1 cellular context compared by ENCODE assay signal in the genomic region with DNA sequence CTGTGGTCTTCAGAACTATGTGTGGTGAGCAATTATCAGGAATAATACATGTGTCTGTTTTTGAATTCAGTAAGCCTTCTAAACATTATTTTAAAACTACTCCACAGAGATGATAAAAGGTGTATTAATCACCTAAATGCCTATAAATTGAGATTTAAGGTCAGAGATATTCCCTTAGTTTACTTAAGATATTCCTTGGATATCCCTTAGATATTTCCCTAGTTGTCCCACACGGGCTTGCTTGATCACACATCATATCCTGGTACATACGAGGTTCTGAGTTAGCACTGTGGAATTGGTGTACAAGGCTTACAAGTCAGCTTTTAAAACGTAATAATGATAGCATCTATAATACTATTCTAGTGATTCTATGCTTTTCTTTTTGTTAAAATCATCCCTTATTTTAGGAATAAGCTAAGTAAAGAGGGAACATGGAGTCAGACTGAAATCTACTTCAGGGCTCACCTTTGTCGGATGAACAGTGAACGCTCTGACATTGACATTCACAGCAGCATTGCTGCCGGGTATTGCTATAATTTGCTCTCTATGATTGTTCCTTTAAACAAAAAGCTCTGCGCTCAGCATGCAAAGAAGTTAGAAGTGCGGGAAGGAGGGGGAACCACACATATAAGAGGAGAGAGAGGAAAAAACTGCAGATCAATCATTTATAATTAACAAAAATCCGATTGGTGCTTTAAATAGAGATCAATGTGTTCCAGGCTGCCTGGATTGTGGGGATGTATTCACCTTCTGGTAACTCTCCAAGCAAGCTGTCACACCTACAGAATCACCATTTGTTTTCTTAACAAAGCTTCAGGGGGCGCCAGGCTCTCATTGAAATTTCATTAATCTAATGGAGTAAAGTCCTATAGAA.
TF ChIP-seq lines count a peak whose summit lies in the region.

No MANE protein-coding gene starts in this region.

TF ChIP-seq in neural cell, 6 proteins besides CTCF, POLR2A, EP300 and RAD21:
- peak; percentile 23 for TF ChIP-seq MXI1 (conservative IDR thresholded peaks at IDR 0.05; ENCODE audit: poor library complexity, severe bottlenecking)
- TF ChIP-seq, protein P1, sequence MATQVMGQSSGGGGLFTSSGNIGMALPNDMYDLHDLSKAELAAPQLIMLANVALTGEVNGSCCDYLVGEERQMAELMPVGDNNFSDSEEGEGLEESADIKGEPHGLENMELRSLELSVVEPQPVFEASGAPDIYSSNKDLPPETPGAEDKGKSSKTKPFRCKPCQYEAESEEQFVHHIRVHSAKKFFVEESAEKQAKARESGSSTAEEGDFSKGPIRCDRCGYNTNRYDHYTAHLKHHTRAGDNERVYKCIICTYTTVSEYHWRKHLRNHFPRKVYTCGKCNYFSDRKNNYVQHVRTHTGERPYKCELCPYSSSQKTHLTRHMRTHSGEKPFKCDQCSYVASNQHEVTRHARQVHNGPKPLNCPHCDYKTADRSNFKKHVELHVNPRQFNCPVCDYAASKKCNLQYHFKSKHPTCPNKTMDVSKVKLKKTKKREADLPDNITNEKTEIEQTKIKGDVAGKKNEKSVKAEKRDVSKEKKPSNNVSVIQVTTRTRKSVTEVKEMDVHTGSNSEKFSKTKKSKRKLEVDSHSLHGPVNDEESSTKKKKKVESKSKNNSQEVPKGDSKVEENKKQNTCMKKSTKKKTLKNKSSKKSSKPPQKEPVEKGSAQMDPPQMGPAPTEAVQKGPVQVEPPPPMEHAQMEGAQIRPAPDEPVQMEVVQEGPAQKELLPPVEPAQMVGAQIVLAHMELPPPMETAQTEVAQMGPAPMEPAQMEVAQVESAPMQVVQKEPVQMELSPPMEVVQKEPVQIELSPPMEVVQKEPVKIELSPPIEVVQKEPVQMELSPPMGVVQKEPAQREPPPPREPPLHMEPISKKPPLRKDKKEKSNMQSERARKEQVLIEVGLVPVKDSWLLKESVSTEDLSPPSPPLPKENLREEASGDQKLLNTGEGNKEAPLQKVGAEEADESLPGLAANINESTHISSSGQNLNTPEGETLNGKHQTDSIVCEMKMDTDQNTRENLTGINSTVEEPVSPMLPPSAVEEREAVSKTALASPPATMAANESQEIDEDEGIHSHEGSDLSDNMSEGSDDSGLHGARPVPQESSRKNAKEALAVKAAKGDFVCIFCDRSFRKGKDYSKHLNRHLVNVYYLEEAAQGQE (IDR thresholded peaks at IDR 0.05; ENCODE audit: borderline replicate concordance) = no peak
